18 cellular contexts compared by ENCODE assay signal in the genomic region with DNA sequence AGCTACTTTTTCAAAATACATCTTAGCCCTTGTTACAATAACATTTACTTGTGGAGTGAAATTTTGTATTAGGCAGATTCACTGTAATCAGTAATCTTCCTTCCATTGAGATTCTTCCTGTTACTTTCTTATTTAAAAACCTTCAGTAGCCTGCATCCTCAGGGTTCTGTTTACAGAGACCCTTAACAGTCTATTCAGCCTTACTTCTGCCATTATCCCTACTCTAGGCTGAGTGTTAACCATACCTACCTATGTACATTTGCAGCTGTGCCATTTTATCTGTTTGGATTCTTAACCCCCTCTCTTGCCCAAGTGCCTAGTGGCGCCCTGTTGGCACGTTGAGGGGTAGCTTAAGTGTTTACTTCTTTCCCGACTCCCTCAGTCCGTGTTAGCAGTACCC.
DNase-seq lines count a peak whose midpoint lies in the region; ATAC-seq, FAIRE-seq and TF ChIP-seq lines count a peak whose summit lies in the region.
"Had no signal": no experiment of that assay in that cellular context is flagged by ENCODE, and none has a peak within 500 bp of the region (broad histone marks: within the 10 kb centered on the region; RNA-seq: fewer than 3 reads in every experiment).

No MANE protein-coding gene starts in this region.

- H3K4me2 ChIP-seq in astrocyte (ENCODE audit: low read length), result no peak overlapping the region
- H3K4me2 ChIP-seq: A549 had no signal

- H4K20me1 ChIP-seq in astrocyte (ENCODE audit: insufficient read depth, low read length), result peaks cover 73% of the 10 kb centered on the region

- no peak for FAIRE-seq in astrocyte (lab: Jason Lieb, UNC)
- FAIRE-seq: A549, K562, RCC 7860 had no signal

- TF ChIP-seq CTCF in astrocyte (IDR thresholded peaks at IDR 0.05; ENCODE audit: insufficient read depth, low read depth, low read length), result no peak

- no peaks in the 10 kb centered on the region for H3K36me3 ChIP-seq in astrocyte (ENCODE audit: insufficient read depth, low read length)
- no peaks in the 10 kb centered on the region for H3K36me3 ChIP-seq in muscle layer of colon (ENCODE audit: insufficient read depth, low read length)

- H3K9me3 ChIP-seq in astrocyte (ENCODE audit: insufficient read depth, low read depth, low read length) (no peaks in the 10 kb centered on the region), muscle layer of colon (ENCODE audit: low read length) (no peaks in the 10 kb centered on the region)
- H3K9me3 ChIP-seq: A549 had no signal

- H3K4me1 Mint-ChIP-seq in astrocyte (ENCODE audit: low read depth, unreplicated experiment), result peaks cover 34% of the 10 kb centered on the region

- H3K27me3 ChIP-seq in astrocyte (ENCODE audit: insufficient read depth, low read length), result no peaks in the 10 kb centered on the region
- H3K27me3 ChIP-seq in muscle layer of colon (ENCODE audit: control insufficient read depth in 1 of 2, insufficient read depth in 2 of 2, low read length in 2 of 2), result no peaks in the 10 kb centered on the region

- H3K9me3 Mint-ChIP-seq in astrocyte (ENCODE audit: unreplicated experiment), result no peaks in the 10 kb centered on the region
- H3K9me3 Mint-ChIP-seq: CD4-positive, CD25-positive, alpha-beta regulatory T cell had no signal

- H3K27ac ChIP-seq in astrocyte (ENCODE audit: low read depth, low read length) (no peak overlapping the region), muscle layer of colon (ENCODE audit: low read depth, low read length) (peak overlapping the region; percentile 12)
- H3K27ac ChIP-seq: A549, HL-60 had no signal

- H3K9ac ChIP-seq in astrocyte (ENCODE audit: low read length) (no peak overlapping the region), muscle layer of colon (ENCODE audit: low read length) (no peak overlapping the region)

- H2AFZ ChIP-seq in astrocyte (ENCODE audit: low read depth, low read length), result no peak overlapping the region

- ATAC-seq in HG02885 (IDR thresholded peaks at IDR 0.05; ENCODE audit: poor library complexity, unreplicated experiment) (peak; percentile 4), GM18868 (IDR thresholded peaks at IDR 0.05; ENCODE audit: unreplicated experiment) (no peak), GM19328 (IDR thresholded peaks at IDR 0.05; ENCODE audit: unreplicated experiment) (no peak)
- ATAC-seq: A549, K562 had no signal

- H3K4me3 ChIP-seq in astrocyte (ENCODE audit: insufficient read depth, low read depth, low read length), result no peak overlapping the region
- H3K4me3 ChIP-seq in muscle layer of colon (ENCODE audit: low read depth in 1 of 2, low read length in 2 of 2), result no peak overlapping the region
- H3K4me3 ChIP-seq: A549, K562 had no signal

- no peaks in the 10 kb centered on the region for H3K27me3 Mint-ChIP-seq in astrocyte (ENCODE audit: low read depth, unreplicated experiment)
- H3K27me3 Mint-ChIP-seq: CD4-positive, CD25-positive, alpha-beta regulatory T cell had no signal

- DNase-seq in DMS79 (lab: John Stamatoyannopoulos, UW) (peak; percentile 14), astrocyte (ENCODE audit: low read depth) (no peak), NCI-H2029 treated with DMSO at 0.1 percent for 48 hours (lab: John Stamatoyannopoulos, UW) (no peak), SW 1271 (lab: John Stamatoyannopoulos, UW) (no peak)
- DNase-seq: CD4-positive, CD25-positive, alpha-beta regulatory T cell; GDM1; HCEC 1CT; NCI-H510A; NCI-H82; SHP77 had no signal

- H3K4me1 ChIP-seq in astrocyte (ENCODE audit: insufficient read depth, low read length) (peaks cover 8% of the 10 kb centered on the region), muscle layer of colon (ENCODE audit: insufficient read depth, low read length) (peaks cover 71% of the 10 kb centered on the region)

- H3K27ac Mint-ChIP-seq in astrocyte (ENCODE audit: unreplicated experiment), result peak overlapping the region; percentile 63

- H3K4me3 Mint-ChIP-seq in astrocyte (ENCODE audit: unreplicated experiment), result no peak overlapping the region

- H3K79me2 ChIP-seq in astrocyte (ENCODE audit: insufficient read depth, low read length), result peaks cover 86% of the 10 kb centered on the region

- H3K36me3 Mint-ChIP-seq in astrocyte (ENCODE audit: low read depth, unreplicated experiment), result no peaks in the 10 kb centered on the region
- H3K36me3 Mint-ChIP-seq: CD4-positive, CD25-positive, alpha-beta regulatory T cell had no signal
